37 cellular contexts compared by ENCODE assay signal in genomic region chr10:127039435-127039834, GRCh38.
"Had no signal": no experiment of that assay in that cellular context is flagged by ENCODE, and none has a peak within 500 bp of the region (broad histone marks: within the 10 kb centered on the region; RNA-seq: fewer than 3 reads in every experiment).

No MANE protein-coding gene starts in this region.

- H3K27me3 Mint-ChIP-seq: activated CD4-positive, alpha-beta memory T cell treated with anti-CD3 and anti-CD28 coated beads, Interleukin-2, amount 10 ng/mL, durations not matched to agents 7 days and 5 days; activated CD4-positive, alpha-beta T cell treated with anti-CD3 and anti-CD28 coated beads for 36 hours; activated CD4-positive, alpha-beta T cell treated with anti-CD3 and anti-CD28 coated beads, Interleukin-2, amount 10 ng/mL, durations not matched to agents 7 days and 5 days; activated CD8-positive, alpha-beta memory T cell treated with anti-CD3 and anti-CD28 coated beads, Interleukin-2, amount 10 ng/mL, durations not matched to agents 7 days and 5 days; activated naive CD8-positive, alpha-beta T cell treated with anti-CD3 and anti-CD28 coated beads for 36 hours; activated T-helper 17 cell treated with anti-CD3 and anti-CD28 coated beads, Interleukin-2, amount 50 U/mL, for 72 hours had no signal

- H3K4me3 Mint-ChIP-seq: activated CD4-positive, alpha-beta memory T cell treated with anti-CD3 and anti-CD28 coated beads, Interleukin-2, amount 10 ng/mL, durations not matched to agents 7 days and 5 days; activated CD4-positive, alpha-beta T cell treated with anti-CD3 and anti-CD28 coated beads for 36 hours; activated CD4-positive, alpha-beta T cell treated with anti-CD3 and anti-CD28 coated beads, Interleukin-2, amount 10 ng/mL, durations not matched to agents 7 days and 5 days; activated CD8-positive, alpha-beta memory T cell treated with anti-CD3 and anti-CD28 coated beads, Interleukin-2, amount 10 ng/mL, durations not matched to agents 7 days and 5 days; activated CD8-positive, alpha-beta T cell treated with anti-CD3 and anti-CD28 coated beads, Interleukin-2, amount 10 ng/mL, durations not matched to agents 7 days and 5 days; activated naive CD4-positive, alpha-beta T cell treated with anti-CD3 and anti-CD28 coated beads for 36 hours; activated naive CD8-positive, alpha-beta T cell treated with anti-CD3 and anti-CD28 coated beads for 36 hours; activated T-cell treated with anti-CD3 and anti-CD28 coated beads, Interleukin-2, amount 50 U/mL, for 4 hours; activated T-cell treated with anti-CD3 and anti-CD28 coated beads, Interleukin-2, amount 50 U/mL, for 72 hours; activated T-helper 1 cell treated with anti-CD3 and anti-CD28 coated beads, Interleukin-12 subunit alpha, Interleukin-12 subunit beta, Interleukin-2, Interleukin-4 antibody, amounts not matched to agents 30 ng/mL and 10 ng/mL and 1 ng/mL, durations not matched to agents 14 hours and 24 hours and 36 hours; activated T-helper 17 cell treated with anti-CD3 and anti-CD28 coated beads, Interleukin-2, amount 50 U/mL, for 72 hours; T-helper 1 cell treated with Interleukin-12 subunit alpha and Interleukin-12 subunit beta and Interleukin-4 antibody, amounts not matched to agents 30 μg/mL and 1 μg/mL, for 36 hours; T-helper 2 cell treated with Interferon-gamma antibody and Interleukin-4, amounts not matched to agents 5 μg/mL and 100 μg/mL, for 36 hours had no signal

- ATAC-seq: activated CD4-positive, alpha-beta T cell treated with anti-CD3 and anti-CD28 coated beads for 36 hours; activated CD4-positive, CD25-positive, alpha-beta regulatory T cell treated with anti-CD3 and anti-CD28 coated beads, Interleukin-2, amount 50 U/mL, for 24 hours; activated CD8-positive, alpha-beta memory T cell treated with anti-CD3 and anti-CD28 coated beads, Interleukin-2, amount 10 ng/mL, durations not matched to agents 7 days and 5 days; activated CD8-positive, alpha-beta T cell treated with anti-CD3 and anti-CD28 coated beads, Interleukin-2, amount 10 ng/mL, durations not matched to agents 7 days and 5 days; activated naive CD4-positive, alpha-beta T cell treated with anti-CD3 and anti-CD28 coated beads, Interleukin-2, amount 50 U/mL, for 72 hours; activated T-cell treated with anti-CD3 and anti-CD28 coated beads, Interleukin-2, amount 50 U/mL, for 4 hours; activated T-cell treated with anti-CD3 and anti-CD28 coated beads, Interleukin-2, amount 50 U/mL, for 72 hours; activated T-helper 17 cell treated with anti-CD3 and anti-CD28 coated beads, Interleukin-2, amount 50 U/mL, for 72 hours; body of pancreas had no signal

- H3K4me1 Mint-ChIP-seq: activated CD4-positive, alpha-beta memory T cell treated with anti-CD3 and anti-CD28 coated beads, Interleukin-2, amount 10 ng/mL, durations not matched to agents 7 days and 5 days; activated CD4-positive, alpha-beta T cell treated with anti-CD3 and anti-CD28 coated beads for 36 hours; activated CD4-positive, alpha-beta T cell treated with anti-CD3 and anti-CD28 coated beads, Interleukin-2, amount 10 ng/mL, durations not matched to agents 7 days and 5 days; activated CD8-positive, alpha-beta memory T cell treated with anti-CD3 and anti-CD28 coated beads, Interleukin-2, amount 10 ng/mL, durations not matched to agents 7 days and 5 days; activated naive CD8-positive, alpha-beta T cell treated with anti-CD3 and anti-CD28 coated beads for 36 hours; activated T-helper 17 cell treated with anti-CD3 and anti-CD28 coated beads, Interleukin-2, amount 50 U/mL, for 72 hours had no signal

- H3K9me3 ChIP-seq: adrenal gland, body of pancreas, breast epithelium had no signal

- DNase-seq: activated CD4-positive, alpha-beta memory T cell treated with anti-CD3 and anti-CD28 coated beads, Interleukin-2, amount 10 ng/mL, durations not matched to agents 7 days and 5 days; activated CD4-positive, alpha-beta T cell treated with anti-CD3 and anti-CD28 coated beads for 1 hour; activated CD4-positive, alpha-beta T cell treated with anti-CD3 and anti-CD28 coated beads for 36 hours; activated CD4-positive, alpha-beta T cell treated with anti-CD3 and anti-CD28 coated beads for 48 hours; activated CD4-positive, alpha-beta T cell treated with anti-CD3 and anti-CD28 coated beads, Interleukin-2, amount 10 ng/mL, durations not matched to agents 7 days and 5 days; activated CD4-positive, alpha-beta T cell treated with anti-CD3 and anti-CD28 coated beads, Interleukin-2, amount 50 U/mL, for 48 hours; activated CD4-positive, CD25-positive, alpha-beta regulatory T cell; activated CD8-positive, alpha-beta memory T cell treated with anti-CD3 and anti-CD28 coated beads for 24 hours; activated CD8-positive, alpha-beta memory T cell treated with anti-CD3 and anti-CD28 coated beads, Interleukin-2, amount 10 ng/mL, durations not matched to agents 7 days and 5 days; activated CD8-positive, alpha-beta memory T cell treated with anti-CD3 and anti-CD28 coated beads, Interleukin-2, amount 50 U/mL, for 48 hours; activated CD8-positive, alpha-beta T cell treated with anti-CD3 and anti-CD28 coated beads, Interleukin-2, amount 10 ng/mL, durations not matched to agents 7 days and 5 days; activated effector memory CD4-positive, alpha-beta T cell treated with anti-CD3 and anti-CD28 coated beads, Interleukin-2, amount 50 U/mL, for 16 hours; activated gamma-delta T cell treated with Interleukin-2 at 50 U/mL for 16 hours; activated naive CD4-positive, alpha-beta T cell; activated naive CD4-positive, alpha-beta T cell treated with anti-CD3 and anti-CD28 coated beads for 36 hours; activated naive CD4-positive, alpha-beta T cell treated with anti-CD3 and anti-CD28 coated beads, Interleukin-2, amount 50 U/mL, for 16 hours; activated naive CD8-positive, alpha-beta T cell treated with anti-CD3 and anti-CD28 coated beads for 36 hours; activated T-cell treated with anti-CD3 and anti-CD28 coated beads, Interleukin-2, amount 50 U/mL, for 4 hours; activated T-cell treated with anti-CD3 and anti-CD28 coated beads, Interleukin-2, amount 50 U/mL, for 72 hours; amniotic stem cell; aorta; body of pancreas; brain microvascular endothelial cell; central memory CD4-positive, alpha-beta T cell; SW 1271; T-helper 1 cell; T-helper 2 cell; T-helper 9 cell had no signal

- H3K9me3 Mint-ChIP-seq: activated CD4-positive, alpha-beta T cell treated with anti-CD3 and anti-CD28 coated beads, Interleukin-2, amount 10 ng/mL, durations not matched to agents 7 days and 5 days; activated naive CD4-positive, alpha-beta T cell treated with anti-CD3 and anti-CD28 coated beads for 36 hours; activated naive CD4-positive, alpha-beta T cell treated with anti-CD3 and anti-CD28 coated beads, Interleukin-2, amount 50 U/mL, for 72 hours; activated naive CD8-positive, alpha-beta T cell treated with anti-CD3 and anti-CD28 coated beads for 36 hours; activated T-cell treated with anti-CD3 and anti-CD28 coated beads, Interleukin-2, amount 50 U/mL, for 4 hours; activated T-cell treated with anti-CD3 and anti-CD28 coated beads, Interleukin-2, amount 50 U/mL, for 72 hours; activated T-helper 1 cell treated with anti-CD3 and anti-CD28 coated beads, Interleukin-12 subunit alpha, Interleukin-12 subunit beta, Interleukin-2, Interleukin-4 antibody, amounts not matched to agents 30 ng/mL and 10 ng/mL and 1 ng/mL, durations not matched to agents 14 hours and 24 hours and 36 hours; activated T-helper 17 cell treated with anti-CD3 and anti-CD28 coated beads, Interleukin-2, amount 50 U/mL, for 72 hours; T-helper 2 cell treated with Interferon-gamma antibody and Interleukin-4, amounts not matched to agents 5 μg/mL and 100 μg/mL, for 36 hours had no signal

- H3K27ac Mint-ChIP-seq: activated CD4-positive, alpha-beta memory T cell treated with anti-CD3 and anti-CD28 coated beads, Interleukin-2, amount 10 ng/mL, durations not matched to agents 7 days and 5 days; activated CD4-positive, alpha-beta T cell treated with anti-CD3 and anti-CD28 coated beads for 36 hours; activated CD4-positive, alpha-beta T cell treated with anti-CD3 and anti-CD28 coated beads, Interleukin-2, amount 10 ng/mL, durations not matched to agents 7 days and 5 days; activated CD8-positive, alpha-beta memory T cell treated with anti-CD3 and anti-CD28 coated beads, Interleukin-2, amount 10 ng/mL, durations not matched to agents 7 days and 5 days; activated CD8-positive, alpha-beta T cell treated with anti-CD3 and anti-CD28 coated beads, Interleukin-2, amount 10 ng/mL, durations not matched to agents 7 days and 5 days; activated naive CD4-positive, alpha-beta T cell treated with anti-CD3 and anti-CD28 coated beads for 36 hours; activated naive CD4-positive, alpha-beta T cell treated with anti-CD3 and anti-CD28 coated beads, Interleukin-2, amount 50 U/mL, for 72 hours; activated naive CD8-positive, alpha-beta T cell treated with anti-CD3 and anti-CD28 coated beads for 36 hours; activated T-cell treated with anti-CD3 and anti-CD28 coated beads, Interleukin-2, amount 50 U/mL, for 72 hours; activated T-helper 1 cell treated with anti-CD3 and anti-CD28 coated beads, Interleukin-12 subunit alpha, Interleukin-12 subunit beta, Interleukin-2, Interleukin-4 antibody, amounts not matched to agents 30 ng/mL and 10 ng/mL and 1 ng/mL, durations not matched to agents 14 hours and 24 hours and 36 hours; activated T-helper 17 cell treated with anti-CD3 and anti-CD28 coated beads, Interleukin-2, amount 50 U/mL, for 72 hours; T-helper 1 cell treated with Interleukin-12 subunit alpha and Interleukin-12 subunit beta and Interleukin-4 antibody, amounts not matched to agents 30 μg/mL and 1 μg/mL, for 36 hours; T-helper 2 cell treated with Interferon-gamma antibody and Interleukin-4, amounts not matched to agents 5 μg/mL and 100 μg/mL, for 36 hours had no signal

- H3K27me3 ChIP-seq: adrenal gland, body of pancreas, brain microvascular endothelial cell, breast epithelium had no signal

- H3K27ac ChIP-seq: adrenal gland, body of pancreas, brain microvascular endothelial cell, breast epithelium, VCaP had no signal

- H3K4me1 ChIP-seq: adrenal gland, breast epithelium had no signal

- H3K4me3 ChIP-seq: adrenal gland, body of pancreas, breast epithelium had no signal

- H3K36me3 Mint-ChIP-seq: activated CD8-positive, alpha-beta memory T cell treated with anti-CD3 and anti-CD28 coated beads, Interleukin-2, amount 10 ng/mL, durations not matched to agents 7 days and 5 days; activated naive CD4-positive, alpha-beta T cell treated with anti-CD3 and anti-CD28 coated beads, Interleukin-2, amount 50 U/mL, for 72 hours; activated naive CD8-positive, alpha-beta T cell treated with anti-CD3 and anti-CD28 coated beads for 36 hours had no signal
